Comparison of ENCODE assay signal across 20 cellular contexts in genomic region chr6:37321516-37321915, GRCh38. TPM values are rescaled to one million over a fixed set of nuclear protein-coding genes. Genes with fewer than 3 reads are reported as not detected.
DNase-seq lines count a peak whose midpoint lies in the region; ATAC-seq and TF ChIP-seq lines count a peak whose summit lies in the region.
"Had no signal": no experiment of that assay in that cellular context is flagged by ENCODE, and none has a peak within 500 bp of the region (broad histone marks: within the 10 kb centered on the region; RNA-seq: fewer than 3 reads in every experiment).

No MANE protein-coding gene starts in this region.

- H3F3A ChIP-seq in neural progenitor cell (ENCODE audit: low read depth): peaks cover 17% of the 10 kb centered on the region

- intact Hi-C loops in prostate gland (cut with DNase I): loop anchor here (5.0 kb wide), 2 partner anchors 246 to 371 kb away; no protein-coding TSS in a partner anchor

- peak; percentile 35 for DNase-seq in activated CD8-positive, alpha-beta memory T cell treated with anti-CD3 and anti-CD28 coated beads for 24 hours
- DNase-seq in activated CD8-positive, alpha-beta memory T cell treated with anti-CD3 and anti-CD28 coated beads, Interleukin-2, amount 50 U/mL, for 4 hours: no peak
- DNase-seq in HFFc6 (no peak), endodermal cell (no peak), neural progenitor cell (ENCODE audit: low spot score) (no peak), SKM-1 treated with dmso at 0.1 percent for 144 hours (lab: John Stamatoyannopoulos, UW; ENCODE audit: unreplicated experiment) (no peak), prostate gland (ENCODE audit: low spot score) (no peak)
- DNase-seq: cortex of kidney, foreskin keratinocyte, KBM-7, MM.1S, NCI-H1436, NCI-H2107, NCI-H510A, ovary, sigmoid colon, substantia nigra had no signal

- no peak for TF ChIP-seq POLR2A in prostate gland (IDR thresholded peaks at IDR 0.05)

- WGBS in endodermal cell (ENCODE audit: insufficient coverage in 1 of 2, insufficient read length in 1 of 2), 2 experiments: 89% methylated on average over 1 of the region's 1 CpG; no CpG with 5 or more reads in 1 of the 2 experiments
- 90% methylated on average over 1 of the region's 1 CpG for WGBS in prostate gland

- no peaks in the 10 kb centered on the region for H3K9me3 Mint-ChIP-seq in HFFc6
- H3K9me3 Mint-ChIP-seq in endodermal cell: no peaks in the 10 kb centered on the region
- H3K9me3 Mint-ChIP-seq in neural progenitor cell: no peaks in the 10 kb centered on the region

- H3K4me2 ChIP-seq in neural progenitor cell: no peak overlapping the region

- peak overlapping the region; percentile 24; the same call in 1 of the 2 replicates for H3K27ac Mint-ChIP-seq in HFFc6
- peak overlapping the region; percentile 36 for H3K27ac Mint-ChIP-seq in endodermal cell
- peak overlapping the region; percentile 25 for H3K27ac Mint-ChIP-seq in neural progenitor cell

- H3K27ac ChIP-seq in endodermal cell (ENCODE audit: low read depth, low read length) (no peak overlapping the region), neural progenitor cell (no peak overlapping the region), prostate gland (no peak overlapping the region)
- H3K27ac ChIP-seq: foreskin keratinocyte, ovary, sigmoid colon had no signal

- no peak for ATAC-seq in HG03039 (IDR thresholded peaks at IDR 0.05; ENCODE audit: unreplicated experiment)
- ATAC-seq: foreskin keratinocyte had no signal

- H4K20me1 ChIP-seq in neural progenitor cell (ENCODE audit: low read depth): no peaks in the 10 kb centered on the region

- no peak overlapping the region for H3K4me3 ChIP-seq in endodermal cell (ENCODE audit: low read length)
- H3K4me3 ChIP-seq in neural progenitor cell: no peak overlapping the region
- no peak overlapping the region for H3K4me3 ChIP-seq in prostate gland
- H3K4me3 ChIP-seq: ovary, sigmoid colon, SK-N-MC had no signal

- H3K4me1 Mint-ChIP-seq in HFFc6 (ENCODE audit: low read depth) (peaks cover 43% of the 10 kb centered on the region), endodermal cell (peaks cover 15% of the 10 kb centered on the region), neural progenitor cell (peaks cover 8% of the 10 kb centered on the region)

- H3K79me2 ChIP-seq in neural progenitor cell (ENCODE audit: low read depth): no peaks in the 10 kb centered on the region

- H3K27me3 ChIP-seq in endodermal cell (ENCODE audit: control insufficient read depth, insufficient read depth, low read length, poor library complexity, severe bottlenecking) (no peaks in the 10 kb centered on the region), neural progenitor cell (no peaks in the 10 kb centered on the region), prostate gland (replicated peaks; ENCODE audit: insufficient read depth) (no peaks in the 10 kb centered on the region)
- H3K27me3 ChIP-seq: BE2C, foreskin keratinocyte, ovary, sigmoid colon had no signal

- H3K9ac ChIP-seq in endodermal cell (ENCODE audit: extremely low read depth, low read length, poor library complexity, severe bottlenecking) (no peak overlapping the region), neural progenitor cell (no peak overlapping the region)

- no peak overlapping the region for H2AFZ ChIP-seq in neural progenitor cell (replicated peaks)

- H3K9me3 ChIP-seq in endodermal cell (ENCODE audit: control insufficient read depth, low read length) (no peaks in the 10 kb centered on the region), neural progenitor cell (ENCODE audit: low read depth) (no peaks in the 10 kb centered on the region), prostate gland (no peaks in the 10 kb centered on the region)
- H3K9me3 ChIP-seq: BE2C, ovary, sigmoid colon had no signal

- TF ChIP-seq CTCF in HFFc6 (IDR thresholded peaks at IDR 0.05): no peak
- no peak for TF ChIP-seq CTCF in endodermal cell (conservative IDR thresholded peaks at IDR 0.05)
- no peak for TF ChIP-seq CTCF in neural progenitor cell (IDR thresholded peaks at IDR 0.05)
- no peak for TF ChIP-seq CTCF in prostate gland (IDR thresholded peaks at IDR 0.05)

- no peak overlapping the region for H3K4me3 Mint-ChIP-seq in HFFc6
- no peak overlapping the region for H3K4me3 Mint-ChIP-seq in endodermal cell
- no peak overlapping the region for H3K4me3 Mint-ChIP-seq in neural progenitor cell

- H3K36me3 Mint-ChIP-seq in HFFc6 (ENCODE audit: low read depth) (peaks cover 17% of the 10 kb centered on the region), endodermal cell (ENCODE audit: low read depth) (peaks cover 8% of the 10 kb centered on the region), neural progenitor cell (peaks cover 5% of the 10 kb centered on the region)

- H3K27me3 Mint-ChIP-seq in HFFc6 (ENCODE audit: insufficient read depth) (peaks cover 2% of the 10 kb centered on the region; the same call in 1 of the 2 replicates), endodermal cell (ENCODE audit: insufficient read depth) (no peaks in the 10 kb centered on the region), neural progenitor cell (ENCODE audit: insufficient read depth, low read depth) (no peaks in the 10 kb centered on the region)

- peaks cover 14% of the 10 kb centered on the region for H3K4me1 ChIP-seq in endodermal cell (ENCODE audit: control insufficient read depth, insufficient read depth, low read length)
- H3K4me1 ChIP-seq in neural progenitor cell: peaks cover 5% of the 10 kb centered on the region
- peaks cover 5% of the 10 kb centered on the region for H3K4me1 ChIP-seq in prostate gland (replicated peaks)

- H3K36me3 ChIP-seq in endodermal cell (ENCODE audit: control insufficient read depth, insufficient read depth, low read length): peaks cover 61% of the 10 kb centered on the region
- no peaks in the 10 kb centered on the region for H3K36me3 ChIP-seq in neural progenitor cell
- peaks cover 3 to 5% of the 10 kb centered on the region in 2 donors for H3K36me3 ChIP-seq in prostate gland
- H3K36me3 ChIP-seq: ovary had no signal

RNA-seq across cellular contexts. Expression of gene RNF8, which starts 32.3 kb away (rescaled TPM):
- total RNA-seq in HFFc6 (2021; fragmentation: NEBNext Ultra II Directional; extraction: Animal tissue kit (Norgen Biotek cat#: 25700)): 10 to 100 TPM; 14.1 to 18.5 (median 17.5) TPM
- total RNA-seq in endodermal cell (10 to 100 TPM; 38.2 to 51.1 TPM), neural progenitor cell (ENCODE audit: low replicate concordance) (41.3 and 68.5 TPM in 2 replicates), prostate gland (10 to 100 TPM; 12.7 to 42.4 TPM)
- polyA plus RNA-seq in endodermal cell (2013, experiment 1 of 2): 32.6 TPM
- 36.8 TPM for polyA plus RNA-seq in endodermal cell (2013, experiment 2 of 2)
